ENCODE assay signal across 10 cellular contexts in genomic region chr1:214404571-214405213, GRCh38.
A peak's percentile ranks its signal among the peaks of the same experiment; 100 is the strongest.
DNase-seq lines count a peak whose midpoint lies in the region; ATAC-seq and TF ChIP-seq lines count a peak whose summit lies in the region.
"Had no signal": no experiment of that assay in that cellular context is flagged by ENCODE, and none has a peak within 500 bp of the region (broad histone marks: within the 10 kb centered on the region; RNA-seq: fewer than 3 reads in every experiment).

No MANE protein-coding gene starts in this region.

- in situ Hi-C loops in astrocyte of the spinal cord (cut with HindIII; ENCODE audit: low sequenced_read_pairs), result no loop called here

- H3K36me3 ChIP-seq in neural progenitor cell, result no peaks in the 10 kb centered on the region

- H3K9ac ChIP-seq in neural progenitor cell, result no peak overlapping the region

- peak overlapping the region; percentile 55 for H3K27ac Mint-ChIP-seq in neural progenitor cell
- H3K27ac Mint-ChIP-seq in activated naive CD8-positive, alpha-beta T cell treated with anti-CD3 and anti-CD28 coated beads, Interleukin-2, amount 50 U/mL, for 24 hours, result no peak overlapping the region

- H3K27me3 ChIP-seq in neural progenitor cell, result no peaks in the 10 kb centered on the region

- H3K4me3 Mint-ChIP-seq in neural progenitor cell, result no peak overlapping the region
- H3K4me3 Mint-ChIP-seq in activated naive CD8-positive, alpha-beta T cell treated with anti-CD3 and anti-CD28 coated beads, Interleukin-2, amount 50 U/mL, for 24 hours, result no peak overlapping the region

- no peak overlapping the region for H2AFZ ChIP-seq in neural progenitor cell (replicated peaks)

- H3K9me3 ChIP-seq in neural progenitor cell (ENCODE audit: low read depth), result no peaks in the 10 kb centered on the region

- no peaks in the 10 kb centered on the region for H3F3A ChIP-seq in neural progenitor cell (ENCODE audit: low read depth)

- peaks cover 10% of the 10 kb centered on the region for H3K36me3 Mint-ChIP-seq in neural progenitor cell
- H3K36me3 Mint-ChIP-seq in activated naive CD8-positive, alpha-beta T cell treated with anti-CD3 and anti-CD28 coated beads, Interleukin-2, amount 50 U/mL, for 24 hours (ENCODE audit: low read depth), result no peaks in the 10 kb centered on the region

- H3K4me2 ChIP-seq in neural progenitor cell, result no peak overlapping the region

- no peaks in the 10 kb centered on the region for H3K9me3 Mint-ChIP-seq in neural progenitor cell
- no peaks in the 10 kb centered on the region for H3K9me3 Mint-ChIP-seq in activated naive CD8-positive, alpha-beta T cell treated with anti-CD3 and anti-CD28 coated beads, Interleukin-2, amount 50 U/mL, for 24 hours

- H3K4me1 ChIP-seq in neural progenitor cell, result peaks cover 11% of the 10 kb centered on the region

- peaks cover 14% of the 10 kb centered on the region for H3K4me1 Mint-ChIP-seq in neural progenitor cell
- H3K4me1 Mint-ChIP-seq in activated naive CD8-positive, alpha-beta T cell treated with anti-CD3 and anti-CD28 coated beads, Interleukin-2, amount 50 U/mL, for 24 hours, result peaks cover 20% of the 10 kb centered on the region

- DNase-seq in astrocyte of the spinal cord (ENCODE audit: low read depth, low spot score) (peak; percentile 71), neural progenitor cell (ENCODE audit: low spot score) (no peak), mesenteric fat pad (ENCODE audit: low spot score) (no peak)
- DNase-seq in activated naive CD8-positive, alpha-beta T cell treated with anti-CD3 and anti-CD28 coated beads, Interleukin-2, amount 50 U/mL, for 24 hours, result no peak
- DNase-seq: stimulated activated CD4-positive, alpha-beta T cell treated with anti-CD3 and anti-CD28 coated beads, Interleukin-4, amount 100 ng/mL, for 1 hour had no signal

- TF ChIP-seq CTCF in astrocyte of the spinal cord (IDR thresholded peaks at IDR 0.05; ENCODE audit: low read depth, low read length) (no peak), neural progenitor cell (IDR thresholded peaks at IDR 0.05) (no peak)

- ATAC-seq in GM21381 (IDR thresholded peaks at IDR 0.05; ENCODE audit: unreplicated experiment) (peak; percentile 23), HG03457 (IDR thresholded peaks at IDR 0.05; ENCODE audit: unreplicated experiment) (peak; percentile 22), HG02885 (IDR thresholded peaks at IDR 0.05; ENCODE audit: poor library complexity, unreplicated experiment) (no peak), HG02642 (IDR thresholded peaks at IDR 0.05; ENCODE audit: poor library complexity, unreplicated experiment) (no peak)
- no peak for ATAC-seq in activated naive CD8-positive, alpha-beta T cell treated with anti-CD3 and anti-CD28 coated beads, Interleukin-2, amount 50 U/mL, for 24 hours

- H3K27ac ChIP-seq in neural progenitor cell, result no peak overlapping the region

- no peaks in the 10 kb centered on the region for H3K79me2 ChIP-seq in neural progenitor cell (ENCODE audit: low read depth)

- H3K4me3 ChIP-seq in astrocyte of the spinal cord (ENCODE audit: low read depth, low read length) (no peak overlapping the region), neural progenitor cell (no peak overlapping the region)
- H3K4me3 ChIP-seq: lung had no signal

- no peaks in the 10 kb centered on the region for H4K20me1 ChIP-seq in neural progenitor cell (ENCODE audit: low read depth)

- no peaks in the 10 kb centered on the region for H3K27me3 Mint-ChIP-seq in neural progenitor cell (ENCODE audit: insufficient read depth, low read depth)
- no peaks in the 10 kb centered on the region for H3K27me3 Mint-ChIP-seq in activated naive CD8-positive, alpha-beta T cell treated with anti-CD3 and anti-CD28 coated beads, Interleukin-2, amount 50 U/mL, for 24 hours

Comparison
In these comparisons a context has a peak if more than half of its experiments do, and no peak if none do; other contexts are left out.
1. ATAC-seq: peak in GM21381 (single experiment) and HG03457 (single experiment); none in activated naive CD8-positive, alpha-beta T cell treated with anti-CD3 and anti-CD28 coated beads, Interleukin-2, amount 50 U/mL, for 24 hours (single experiment), HG02885 (single experiment) and HG02642 (single experiment).